19 cellular contexts compared by ENCODE assay signal in genomic region chr22:50698546-50698945, GRCh38. TPM values are rescaled to one million over a fixed set of nuclear protein-coding genes. Genes with fewer than 3 reads are reported as not detected.
DNase-seq lines count a peak whose midpoint lies in the region; ATAC-seq and TF ChIP-seq lines count a peak whose summit lies in the region.
"Had no signal": no experiment of that assay in that cellular context is flagged by ENCODE, and none has a peak within 500 bp of the region (broad histone marks: within the 10 kb centered on the region; RNA-seq: fewer than 3 reads in every experiment).

No MANE protein-coding gene starts in this region.

- H3K27ac ChIP-seq in right cardiac atrium (ENCODE audit: low read length): no peak overlapping the region
- no peak overlapping the region for H3K27ac ChIP-seq in osteoblast (ENCODE audit: low read depth, low read length)
- H3K27ac ChIP-seq: cardiac muscle cell, parathyroid adenoma, stomach had no signal

- no peaks in the 10 kb centered on the region for H3K79me2 ChIP-seq in osteoblast (ENCODE audit: insufficient read depth, low read length)
- H3K79me2 ChIP-seq: parathyroid adenoma had no signal

- H3K9me3 ChIP-seq in Caco-2 (no peaks in the 10 kb centered on the region), right cardiac atrium (ENCODE audit: control insufficient read depth, low read length) (no peaks in the 10 kb centered on the region), osteoblast (ENCODE audit: low read depth, low read length) (no peaks in the 10 kb centered on the region)
- H3K9me3 ChIP-seq: stomach had no signal

- H3K36me3 Mint-ChIP-seq in Caco-2 (ENCODE audit: insufficient read depth, unreplicated experiment) (no peaks in the 10 kb centered on the region), WTC11 (no peaks in the 10 kb centered on the region)
- H3K36me3 Mint-ChIP-seq: activated naive CD4-positive, alpha-beta T cell treated with anti-CD3 and anti-CD28 coated beads, Interleukin-2, amount 50 U/mL, for 24 hours had no signal

- peak overlapping the region; percentile 67 for H3K4me3 Mint-ChIP-seq in Caco-2 (ENCODE audit: unreplicated experiment)
- H3K4me3 Mint-ChIP-seq in WTC11: peak overlapping the region; percentile 44
- H3K4me3 Mint-ChIP-seq: activated naive CD4-positive, alpha-beta T cell treated with anti-CD3 and anti-CD28 coated beads, Interleukin-2, amount 50 U/mL, for 24 hours had no signal

- intact Hi-C loops in Caco-2 (cut with micrococcal nuclease; ENCODE audit: unreplicated experiment): no loop called here
- intact Hi-C loops in right cardiac atrium (cut with DNase I): loop anchor here in 1 of 4 donors (5.0 kb wide), 1 partner anchor 71 kb away; the partner anchor contains the start of gene ARSA

- no TSS peak for BruUV-seq in Caco-2 (replicated peaks; lab: Mats Ljungman, UMichigan)

- DNase-seq in Caco-2 (no peak), WTC11 (ENCODE audit: low spot score) (peak; percentile 10), right cardiac atrium (peak; percentile 51 to 69 (median 60)), osteoblast (ENCODE audit: insufficient read length, low spot score, missing footprints) (peak; percentile 82), NCI-H146 treated with DMSO at 0.1 percent for 48 hours (lab: John Stamatoyannopoulos, UW; ENCODE audit: unreplicated experiment) (no peak)
- DNase-seq in activated CD4-positive, alpha-beta T cell treated with anti-CD3 and anti-CD28 coated beads, Interleukin-2, amount 50 U/mL, for 1 hour: no peak
- DNase-seq: activated CD8-positive, alpha-beta memory T cell treated with anti-CD3 and anti-CD28 coated beads, Interleukin-2, amount 50 U/mL, for 48 hours; IMR-90; NCI-H526 treated with DMSO at 0.1 percent for 48 hours; stimulated activated CD4-positive, alpha-beta T cell treated with anti-CD3 and anti-CD28 coated beads, Interleukin-15, amount 100 ng/mL, for 24 hours; stomach had no signal

- H3K27me3 ChIP-seq in Caco-2 (replicated peaks; ENCODE audit: control insufficient read depth, insufficient read depth, low read length) (no peaks in the 10 kb centered on the region), right cardiac atrium (ENCODE audit: control insufficient read depth, insufficient read depth) (no peaks in the 10 kb centered on the region), osteoblast (ENCODE audit: insufficient read depth, low read length) (peaks cover 3% of the 10 kb centered on the region)
- H3K27me3 ChIP-seq: cardiac muscle cell had no signal

- H3K4me1 Mint-ChIP-seq in Caco-2 (ENCODE audit: low read depth, unreplicated experiment) (no peaks in the 10 kb centered on the region), WTC11 (peaks cover 8% of the 10 kb centered on the region)

- H3K27me3 Mint-ChIP-seq in Caco-2 (ENCODE audit: insufficient read depth, unreplicated experiment) (no peaks in the 10 kb centered on the region), WTC11 (ENCODE audit: low read depth) (peaks cover 37% of the 10 kb centered on the region)
- H3K27me3 Mint-ChIP-seq: activated naive CD4-positive, alpha-beta T cell treated with anti-CD3 and anti-CD28 coated beads, Interleukin-2, amount 50 U/mL, for 24 hours had no signal

- H3K36me3 ChIP-seq in Caco-2 (ENCODE audit: control insufficient read depth, insufficient read depth, low read length) (no peaks in the 10 kb centered on the region), osteoblast (ENCODE audit: insufficient read depth, low read length) (no peaks in the 10 kb centered on the region)
- H3K36me3 ChIP-seq: cardiac muscle cell had no signal

- H3K4me1 ChIP-seq in Caco-2 (peaks cover 4% of the 10 kb centered on the region; the same call in 1 of the 2 replicates), right cardiac atrium (ENCODE audit: control insufficient read depth, insufficient read depth, low read length) (peaks cover 3% of the 10 kb centered on the region), osteoblast (ENCODE audit: insufficient read depth, low read length) (no peaks in the 10 kb centered on the region)
- H3K4me1 ChIP-seq: parathyroid adenoma had no signal

- ATAC-seq in WTC11 (no peak), right cardiac atrium (peak in 1 of 2 donors; percentile 57), HG03521 (IDR thresholded peaks at IDR 0.05; ENCODE audit: unreplicated experiment) (no peak), GM18907 (IDR thresholded peaks at IDR 0.05; ENCODE audit: unreplicated experiment) (no peak)

- 65% methylated on average over 12 of the region's 12 CpGs for WGBS in right cardiac atrium

- POLR2A ChIA-PET in Caco-2 (lab: Charles Lee): no interaction called here
- POLR2A ChIA-PET in WTC11 (lab: Charles Lee): no interaction called here

- H3K4me3 ChIP-seq in Caco-2 (ENCODE audit: low read depth, low read length): no peak overlapping the region
- no peak overlapping the region for H3K4me3 ChIP-seq in right cardiac atrium (ENCODE audit: low read length)
- no peak overlapping the region for H3K4me3 ChIP-seq in osteoblast (ENCODE audit: insufficient read depth, low read length)

- H4K20me1 ChIP-seq in osteoblast (ENCODE audit: insufficient read depth, low read length): no peaks in the 10 kb centered on the region

- no peak overlapping the region for H3K4me2 ChIP-seq in osteoblast (ENCODE audit: insufficient read depth, low read length)

- CTCF ChIA-PET in Caco-2 (lab: Charles Lee): no interaction called here
- CTCF ChIA-PET in WTC11 (lab: Charles Lee): interaction anchor here (1.2 to 5.4 kb wide), 7 partner anchors 32 to 200 kb away, joined by 3 to 78 read pairs (median 16); partner anchors contain the start of genes ARSA and SCO2

- H3K27ac Mint-ChIP-seq in Caco-2 (ENCODE audit: unreplicated experiment) (no peak overlapping the region), WTC11 (no peak overlapping the region)
- H3K27ac Mint-ChIP-seq: activated naive CD4-positive, alpha-beta T cell treated with anti-CD3 and anti-CD28 coated beads, Interleukin-2, amount 50 U/mL, for 24 hours had no signal

- TF ChIP-seq CTCF in Caco-2 (IDR thresholded peaks at IDR 0.05; ENCODE audit: insufficient read depth in 1 of 2, low read depth in 1 of 2, low read length in 1 of 2, severe bottlenecking in 1 of 2, unreplicated experiment in 1 of 2) (no peak), WTC11 (IDR thresholded peaks at IDR 0.05) (no peak), osteoblast (IDR thresholded peaks at IDR 0.05; ENCODE audit: extremely low read depth, low read depth, low read length) (no peak)

- no peak overlapping the region for H2AFZ ChIP-seq in osteoblast (ENCODE audit: low read length)
- H2AFZ ChIP-seq: parathyroid adenoma had no signal

- H3K9me3 Mint-ChIP-seq in Caco-2 (ENCODE audit: unreplicated experiment) (no peaks in the 10 kb centered on the region), WTC11 (no peaks in the 10 kb centered on the region)
- H3K9me3 Mint-ChIP-seq: activated naive CD4-positive, alpha-beta T cell treated with anti-CD3 and anti-CD28 coated beads, Interleukin-2, amount 50 U/mL, for 24 hours had no signal

TF ChIP-seq in WTC11, 78 proteins besides CTCF, POLR2A, EP300 and RAD21:
- no peak for TF ChIP-seq USF1 (CRISPR knock-in tag; IDR thresholded peaks at IDR 0.05)
- no peak for TF ChIP-seq TEAD1 (CRISPR knock-in tag; IDR thresholded peaks at IDR 0.05)
- TF ChIP-seq ZNF121 (CRISPR knock-in tag; IDR thresholded peaks at IDR 0.05): no peak

RNA-seq across cellular contexts. Expression of gene SHANK3, which starts 25.9 kb away (rescaled TPM):
- total RNA-seq in Caco-2 (2022) (4.3 and 4.5 TPM in 2 replicates), WTC11 (2021) (9.6 to 10.5 TPM (median 9.7 TPM) in 3 replicates), right cardiac atrium (10 to 100 TPM; 18.7 to 28.9 (median 27.0) TPM), osteoblast (0.36 and 0.59 TPM in 2 replicates)
- polyA plus RNA-seq in right cardiac atrium: 20.1 TPM
- total RNA-seq: T-helper 1 cell treated with Interleukin-12 subunit alpha and Interleukin-12 subunit beta and Interleukin-4 antibody, amounts not matched to agents 30 ng/mL and 1 ng/mL, for 36 hours had no signal

RNA-seq across cellular contexts. Expression of gene ACR, which starts 39.5 kb away (rescaled TPM):
- total RNA-seq in Caco-2 (2022): not detected in 2 replicates
- 0.18 to 0.55 TPM (median 0.46 TPM) in 3 replicates for total RNA-seq in WTC11 (2021)
- total RNA-seq in right cardiac atrium: 1 to 10 TPM in 1 of 4 donors, under 1 TPM in 3; 0.38 to 1.2 (median 0.72) TPM
- polyA plus RNA-seq in right cardiac atrium: 0.41 TPM
- 1.4 TPM in 1 of 2 replicates, not detected in the other for total RNA-seq in osteoblast
- total RNA-seq: frontal cortex; G401; IMR-90; T-helper 1 cell treated with Interleukin-12 subunit alpha and Interleukin-12 subunit beta and Interleukin-4 antibody, amounts not matched to agents 30 ng/mL and 1 ng/mL, for 36 hours had no signal
- polyA plus RNA-seq: cardiac muscle cell, IMR-90 had no signal

Comparison
In these comparisons a context has a peak if more than half of its experiments do, and no peak if none do; other contexts are left out.
1. DNase-seq: peak in WTC11 (single experiment), right cardiac atrium (3 of 3) and osteoblast (single experiment); none in Caco-2 (0 of 2), NCI-H146 treated with DMSO at 0.1 percent for 48 hours (single experiment) and activated CD4-positive, alpha-beta T cell treated with anti-CD3 and anti-CD28 coated beads, Interleukin-2, amount 50 U/mL, for 1 hour (single experiment).